8 cellular contexts compared by ENCODE assay signal in genomic region chr4:82891728-82892466, GRCh38. TPM values are rescaled to one million over a fixed set of nuclear protein-coding genes. Genes with fewer than 3 reads are reported as not detected.
DNase-seq lines count a peak whose midpoint lies in the region; ATAC-seq, FAIRE-seq and TF ChIP-seq lines count a peak whose summit lies in the region.

No MANE protein-coding gene starts in this region.

- no peak for ATAC-seq in activated CD8-positive, alpha-beta memory T cell treated with anti-CD3 and anti-CD28 coated beads, Interleukin-2, amount 10 ng/mL, durations not matched to agents 7 days and 5 days
- peak; percentile 22 for ATAC-seq in PC-3

- H3K4me1 ChIP-seq in PC-3 (ENCODE audit: insufficient read depth, low read length) (peaks cover 23% of the 10 kb centered on the region), H1 (replicated peaks in 1 of 4; ENCODE audit: control insufficient read depth in 3 of 4, insufficient read depth in 4 of 4, low read length in 3 of 4) (peaks cover 0 to 3% (median 1%) of the 10 kb centered on the region in 4 experiments; a peak in 2 of 7 replicates), neural progenitor cell (peaks cover 9% of the 10 kb centered on the region)

- H4K91ac ChIP-seq in H1 (replicated peaks; ENCODE audit: insufficient read length, low read length), result peak overlapping the region; percentile 67

- FAIRE-seq in H1 (lab: Jason Lieb, UNC), result no peak

- TF ChIP-seq CTCF in PC-3 (conservative IDR thresholded peaks at IDR 0.05; ENCODE audit: low read depth, low read length) (no peak), H1 (IDR thresholded peaks at IDR 0.05; ENCODE audit: control extremely low read depth in 1 of 3, insufficient read depth in 1 of 3, low read depth in 1 of 3, low read length in 3 of 3) (no peak), neural progenitor cell (IDR thresholded peaks at IDR 0.05) (no peak)

- H2BK20ac ChIP-seq in H1 (ENCODE audit: low read length), result no peak overlapping the region

- no peaks in the 10 kb centered on the region for H3K9me3 Mint-ChIP-seq in activated CD8-positive, alpha-beta memory T cell treated with anti-CD3 and anti-CD28 coated beads, Interleukin-2, amount 10 ng/mL, durations not matched to agents 7 days and 5 days (ENCODE audit: low read depth)
- H3K9me3 Mint-ChIP-seq in neural progenitor cell, result no peaks in the 10 kb centered on the region

- no peak for TF ChIP-seq RAD21 in H1 (IDR thresholded peaks at IDR 0.05 in 1 of 2, conservative IDR thresholded peaks at IDR 0.05 in 1 of 2; ENCODE audit: low read depth in 2 of 2, low read length in 2 of 2)

- no peak overlapping the region for H3K14ac ChIP-seq in H1 (ENCODE audit: insufficient read length)

- CTCF ChIA-PET in activated CD8-positive, alpha-beta memory T cell treated with anti-CD3 and anti-CD28 coated beads, Interleukin-2, amount 10 ng/mL, durations not matched to agents 7 days and 5 days (lab: Charles Lee), result interaction anchor here (1.6 kb wide), 1 partner anchor 39 kb away, joined by 8 read pairs; no protein-coding TSS in a partner anchor
- CTCF ChIA-PET in PC-3 (lab: Charles Lee) (no interaction called here), H1 (lab: Charles Lee; ENCODE audit: partially characterized antibody) (interaction anchor here (0.6 to 1.2 kb wide), 3 partner anchors 8 to 39 kb away, joined by 3 read pairs; partner anchors contain the start of gene THAP9)

- peaks cover 72% of the 10 kb centered on the region for H3K79me2 ChIP-seq in PC-3 (ENCODE audit: low read length)
- H3K79me2 ChIP-seq in H1 (ENCODE audit: control insufficient read depth in 1 of 2, insufficient read depth in 2 of 2, low read length in 2 of 2), result peaks cover 5 to 59% of the 10 kb centered on the region in 2 experiments
- H3K79me2 ChIP-seq in neural progenitor cell (ENCODE audit: low read depth), result peaks cover 93% of the 10 kb centered on the region

- peak overlapping the region; percentile 97 for H3K27ac Mint-ChIP-seq in activated CD8-positive, alpha-beta memory T cell treated with anti-CD3 and anti-CD28 coated beads, Interleukin-2, amount 10 ng/mL, durations not matched to agents 7 days and 5 days
- H3K27ac Mint-ChIP-seq in neural progenitor cell, result peak overlapping the region; percentile 80

- TF ChIP-seq EP300 in H1 (IDR thresholded peaks at IDR 0.05; ENCODE audit: borderline replicate concordance in 1 of 2, low read depth in 2 of 2, low read length in 2 of 2), result no peak

- H4K5ac ChIP-seq in H1 (ENCODE audit: insufficient read length, low read depth, low read length), result no peak overlapping the region

- H2BK12ac ChIP-seq in H1 (ENCODE audit: low read depth, low read length), result no peak overlapping the region

- intact Hi-C loops in PC-3 (cut with micrococcal nuclease), result no loop called here

- H3K36me3 Mint-ChIP-seq in activated CD8-positive, alpha-beta memory T cell treated with anti-CD3 and anti-CD28 coated beads, Interleukin-2, amount 10 ng/mL, durations not matched to agents 7 days and 5 days, result peaks cover 28% of the 10 kb centered on the region
- peaks cover 14% of the 10 kb centered on the region for H3K36me3 Mint-ChIP-seq in neural progenitor cell

- peak overlapping the region; percentile 94 for H3K4me2 ChIP-seq in PC-3 (ENCODE audit: low read length)
- H3K4me2 ChIP-seq in H1 (ENCODE audit: insufficient read depth in 1 of 2, low read depth in 2 of 2, low read length in 2 of 2), result peak overlapping the region; percentile 77 to 78
- peak overlapping the region; percentile 83 for H3K4me2 ChIP-seq in neural progenitor cell

- no peak overlapping the region for H3K56ac ChIP-seq in H1 (replicated peaks; ENCODE audit: insufficient read length, low read depth, low read length)

- no peaks in the 10 kb centered on the region for H3K9me3 ChIP-seq in PC-3 (ENCODE audit: low read length)
- no peaks in the 10 kb centered on the region for H3K9me3 ChIP-seq in H1 (ENCODE audit: insufficient read depth in 2 of 2, low read depth in 1 of 2, low read length in 1 of 2)
- no peaks in the 10 kb centered on the region for H3K9me3 ChIP-seq in neural progenitor cell (ENCODE audit: low read depth)

- H2BK5ac ChIP-seq in H1 (ENCODE audit: low read depth, low read length), result no peak overlapping the region; the same call in 1 of the 2 replicates

- DNase-seq in activated CD8-positive, alpha-beta memory T cell treated with anti-CD3 and anti-CD28 coated beads, Interleukin-2, amount 10 ng/mL, durations not matched to agents 7 days and 5 days, result no peak
- DNase-seq in activated CD8-positive, alpha-beta memory T cell treated with anti-CD3 and anti-CD28 coated beads for 24 hours, result no peak
- no peak for DNase-seq in PC-3
- DNase-seq in H1 (ENCODE audit: low read depth in 1 of 2, low spot score in 2 of 2), result no peak
- peak; percentile 24 for DNase-seq in neural progenitor cell (ENCODE audit: low spot score)
- no peak for DNase-seq in NCI-H1436 (lab: John Stamatoyannopoulos, UW)
- no peak for DNase-seq in NCI-H2227 (lab: John Stamatoyannopoulos, UW; ENCODE audit: unreplicated experiment)
- DNase-seq in Ammon's horn (ENCODE audit: low spot score), result no peak

- no peak overlapping the region for H2BK120ac ChIP-seq in H1 (replicated peaks; ENCODE audit: low read depth, low read length)

- H3K9me2 ChIP-seq in PC-3 (replicated peaks; ENCODE audit: low read length), result no peaks in the 10 kb centered on the region

- no peaks in the 10 kb centered on the region for H3K79me1 ChIP-seq in H1 (ENCODE audit: low read depth, low read length)

- H3K9ac ChIP-seq in PC-3 (ENCODE audit: low read length), result peak overlapping the region; percentile 100
- H3K9ac ChIP-seq in H1 (replicated peaks in 1 of 4; ENCODE audit: extremely low read depth in 1 of 4, low read depth in 3 of 4, low read length in 3 of 4), result peak overlapping the region; percentile 64 to 94 (median 80); a peak in 6 of 7 replicates
- H3K9ac ChIP-seq in neural progenitor cell, result peak overlapping the region; percentile 46

- H4K20me1 ChIP-seq in PC-3 (ENCODE audit: low read length) (peaks cover 23% of the 10 kb centered on the region), H1 (replicated peaks in 1 of 2; ENCODE audit: control insufficient read depth in 1 of 2, insufficient read depth in 2 of 2, low read length in 2 of 2) (peaks cover 3 to 6% of the 10 kb centered on the region in 2 experiments), neural progenitor cell (ENCODE audit: low read depth) (peaks cover 55% of the 10 kb centered on the region)

- H3K27ac ChIP-seq in PC-3 (ENCODE audit: low read length), result peak overlapping the region; percentile 96
- peak overlapping the region; percentile 88 for H3K27ac ChIP-seq in H1 (ENCODE audit: low read depth, low read length)
- peak overlapping the region; percentile 92 for H3K27ac ChIP-seq in neural progenitor cell

- H3K27me3 ChIP-seq in PC-3 (ENCODE audit: low read length) (no peaks in the 10 kb centered on the region), H1 (replicated peaks in 1 of 4; ENCODE audit: control insufficient read depth in 3 of 4, extremely low read depth in 1 of 4, insufficient read depth in 3 of 4, low read length in 3 of 4) (no peaks in the 10 kb centered on the region), neural progenitor cell (no peaks in the 10 kb centered on the region)

- H3K4me3 ChIP-seq in PC-3 (ENCODE audit: low read length), result peak overlapping the region; percentile 100
- H3K4me3 ChIP-seq in H1 (ENCODE audit: extremely low read depth in 1 of 4, insufficient read depth in 2 of 4, low read depth in 3 of 4, low read length in 4 of 4), result peak overlapping the region; percentile 71 to 100 (median 94)
- peak overlapping the region; percentile 84 for H3K4me3 ChIP-seq in neural progenitor cell

- H3K23me2 ChIP-seq in H1 (ENCODE audit: low read depth, low read length), result peaks cover 2% of the 10 kb centered on the region

- WGBS in H1 (ENCODE audit: extremely low coverage in 1 of 2, insufficient coverage in 1 of 2, insufficient read length in 1 of 2, insufficient replicate concordance in 2 of 2, low coverage in 1 of 2, low lambda C conversion rate in 2 of 2, missing lambda C conversion rate in 1 of 2), 2 experiments, result 25% methylated on average over 7 of the region's 7 CpGs; no CpG with 5 or more reads in 1 of the 2 experiments

- H3K36me3 ChIP-seq in PC-3 (ENCODE audit: low read depth, low read length) (peaks cover 29% of the 10 kb centered on the region), H1 (ENCODE audit: control insufficient read depth in 2 of 4, insufficient read depth in 4 of 4, low read length in 3 of 4) (peaks cover 11 to 36% (median 26%) of the 10 kb centered on the region in 4 experiments; a peak in 7 of 8 replicates), neural progenitor cell (peaks cover 16% of the 10 kb centered on the region)

- no peaks in the 10 kb centered on the region for H3K27me3 Mint-ChIP-seq in activated CD8-positive, alpha-beta memory T cell treated with anti-CD3 and anti-CD28 coated beads, Interleukin-2, amount 10 ng/mL, durations not matched to agents 7 days and 5 days
- H3K27me3 Mint-ChIP-seq in neural progenitor cell (ENCODE audit: insufficient read depth, low read depth), result peaks cover 2% of the 10 kb centered on the region

- no peak overlapping the region for H2BK15ac ChIP-seq in H1 (ENCODE audit: low read length)

- peak overlapping the region; percentile 93 for H3K4me3 Mint-ChIP-seq in activated CD8-positive, alpha-beta memory T cell treated with anti-CD3 and anti-CD28 coated beads, Interleukin-2, amount 10 ng/mL, durations not matched to agents 7 days and 5 days
- H3K4me3 Mint-ChIP-seq in neural progenitor cell, result peak overlapping the region; percentile 99

- H3K18ac ChIP-seq in H1 (ENCODE audit: extremely low read depth, low read length), result no peak overlapping the region

- no peak overlapping the region for H3K23ac ChIP-seq in H1 (ENCODE audit: insufficient read length)

- H2AFZ ChIP-seq in PC-3 (ENCODE audit: low read length) (peak overlapping the region; percentile 85), H1 (ENCODE audit: low read length) (0 out of 2 replicates have a peak overlapping the region, but pooled peaks have one; percentile 2), neural progenitor cell (replicated peaks) (peak overlapping the region; percentile 72)

- H3K4me1 Mint-ChIP-seq in activated CD8-positive, alpha-beta memory T cell treated with anti-CD3 and anti-CD28 coated beads, Interleukin-2, amount 10 ng/mL, durations not matched to agents 7 days and 5 days, result peaks cover 48% of the 10 kb centered on the region
- peaks cover 33% of the 10 kb centered on the region for H3K4me1 Mint-ChIP-seq in neural progenitor cell

- TSS peak; percentile 94 for BruUV-seq in PC-3 (replicated peaks; lab: Mats Ljungman, UMichigan)

- no peak overlapping the region for H4K8ac ChIP-seq in H1 (ENCODE audit: extremely low read depth, insufficient read depth, low read length)

- no peak overlapping the region for H2AK5ac ChIP-seq in H1 (ENCODE audit: low read depth, low read length)

- H3K4ac ChIP-seq in H1 (replicated peaks; ENCODE audit: insufficient read length, low read depth, low read length), result no peak overlapping the region

- no peaks in the 10 kb centered on the region for H3F3A ChIP-seq in PC-3 (ENCODE audit: low read length, unreplicated experiment)
- peaks cover 51% of the 10 kb centered on the region for H3F3A ChIP-seq in neural progenitor cell (ENCODE audit: low read depth)

- TF ChIP-seq POLR2A in H1 (IDR thresholded peaks at IDR 0.05; ENCODE audit: control extremely low read depth in 1 of 2, low read depth in 2 of 2, low read length in 2 of 2), result no peak; a peak in 2 of 3 replicates

- POLR2A ChIA-PET in PC-3 (lab: Charles Lee; ENCODE audit: unreplicated experiment) (interaction anchor here (0.6 kb wide), 1 partner anchor 359 kb away, joined by 3 read pairs; no protein-coding TSS in a partner anchor), H1 (lab: Charles Lee; ENCODE audit: partially characterized antibody) (interaction anchor here (0.5 to 9.1 kb wide), 5 partner anchors 10 to 564 kb away, joined by 3 to 86 read pairs (median 3); partner anchors contain the start of genes COPS4, HELQ, MRPS18C and THAP9)

RNA-seq across cellular contexts. Expression of gene SEC31A, which starts 0.9 kb away (rescaled TPM):
- total RNA-seq in activated CD8-positive, alpha-beta memory T cell treated with anti-CD3 and anti-CD28 coated beads, Interleukin-2, amount 10 ng/mL, durations not matched to agents 7 days and 5 days, result 10 to 100 TPM; 87.9 to 89.8 TPM
- 47.4 and 77.1 TPM in 2 replicates for total RNA-seq in PC-3 (2014; rRNA removed)
- total RNA-seq in H1 (2021; fragmentation: NEBNext Ultra II Directional; extraction: Animal tissue kit (Norgen Biotek cat#: 25700)), result 122 and 125 TPM in 2 replicates
- 72.8 and 112 TPM in 2 replicates for polyA plus RNA-seq in H1 (2011; rRNA removed)
- polyA plus RNA-seq in H1 (2011; cell fraction: cytosol; rRNA removed), result 89.1 TPM
- 77.4 TPM for polyA plus RNA-seq in H1 (2011; cell fraction: nucleus; rRNA removed)
- polyA plus RNA-seq in H1 (2012, experiment 1 of 2), result 72.8 to 103 TPM (median 90.2 TPM) in 4 replicates
- polyA plus RNA-seq in H1 (2012, experiment 2 of 2), result 9.6 TPM
- polyA plus RNA-seq in H1 (2013, experiment 1 of 2), result 91.5 TPM
- 91.6 TPM for polyA plus RNA-seq in H1 (2013, experiment 2 of 2)
- 158 and 186 TPM in 2 replicates for polyA minus RNA-seq in H1 (2011; rRNA and poly(A)+ RNA removed)
- 78.9 TPM for polyA minus RNA-seq in H1 (2011; cell fraction: cytosol; rRNA and poly(A)+ RNA removed)
- polyA minus RNA-seq in H1 (2011; cell fraction: nucleus; rRNA and poly(A)+ RNA removed), result 153 TPM
- total RNA-seq in neural progenitor cell (ENCODE audit: low replicate concordance), result 110 and 210 TPM in 2 replicates

RNA-seq across cellular contexts. Expression of gene THAP9, which starts 8.6 kb away (rescaled TPM):
- 1 to 10 TPM; 1.9 to 2.4 TPM for total RNA-seq in activated CD8-positive, alpha-beta memory T cell treated with anti-CD3 and anti-CD28 coated beads, Interleukin-2, amount 10 ng/mL, durations not matched to agents 7 days and 5 days
- total RNA-seq in PC-3 (2014; rRNA removed), result 3.2 and 3.3 TPM in 2 replicates
- total RNA-seq in H1 (2021; fragmentation: NEBNext Ultra II Directional; extraction: Animal tissue kit (Norgen Biotek cat#: 25700)), result 13.2 and 17.0 TPM in 2 replicates
- 4.0 and 6.1 TPM in 2 replicates for polyA plus RNA-seq in H1 (2011; rRNA removed)
- 10.5 TPM for polyA plus RNA-seq in H1 (2011; cell fraction: cytosol; rRNA removed)
- 11.2 TPM for polyA plus RNA-seq in H1 (2011; cell fraction: nucleus; rRNA removed)
- 6.5 to 11.1 TPM (median 8.3 TPM) in 4 replicates for polyA plus RNA-seq in H1 (2012, experiment 1 of 2)
- polyA plus RNA-seq in H1 (2012, experiment 2 of 2), result 0.97 TPM
- 8.6 TPM for polyA plus RNA-seq in H1 (2013, experiment 1 of 2)
- 7.4 TPM for polyA plus RNA-seq in H1 (2013, experiment 2 of 2)
- polyA minus RNA-seq in H1 (2011; rRNA and poly(A)+ RNA removed), result 15.7 and 22.5 TPM in 2 replicates
- 15.5 TPM for polyA minus RNA-seq in H1 (2011; cell fraction: cytosol; rRNA and poly(A)+ RNA removed)
- 33.3 TPM for polyA minus RNA-seq in H1 (2011; cell fraction: nucleus; rRNA and poly(A)+ RNA removed)
- 41.3 and 78.7 TPM in 2 replicates for total RNA-seq in neural progenitor cell (ENCODE audit: low replicate concordance)

Comparison
In these comparisons a context has a peak if more than half of its experiments do, and no peak if none do; other contexts are left out.
1. H2AFZ ChIP-seq: peak in every context shown above with its lines; median percentile 85 in PC-3; 72 in neural progenitor cell; 2 in H1.
2. H3K9ac ChIP-seq: peak in every context shown above with its lines; median percentile 100 in PC-3; 80 in H1; 46 in neural progenitor cell.